ENCODE assay signal across 1 cellular context in genomic region chr6:112036088-112036637, GRCh38.
TF ChIP-seq lines count a peak whose summit lies in the region.

No MANE protein-coding gene starts in this region.

TF ChIP-seq in GM23338, 12 proteins besides CTCF, POLR2A, EP300 and RAD21 (continued from another document):
- TF ChIP-seq ZNF462 (CRISPR knock-in tag; IDR thresholded peaks at IDR 0.05) (no peak), REST (IDR thresholded peaks at IDR 0.05; ENCODE audit: unreplicated experiment) (no peak), ZNF114 (CRISPR knock-in tag; IDR thresholded peaks at IDR 0.05) (no peak), NANOG (IDR thresholded peaks at IDR 0.05; ENCODE audit: borderline replicate concordance) (no peak), CREB1 (CRISPR knock-in tag; IDR thresholded peaks at IDR 0.05; ENCODE audit: low read depth) (no peak), STAT1 (IDR thresholded peaks at IDR 0.05; ENCODE audit: unreplicated experiment) (no peak), JUNB (IDR thresholded peaks at IDR 0.05; ENCODE audit: unreplicated experiment) (no peak), POLR2AphosphoS5 (IDR thresholded peaks at IDR 0.05; ENCODE audit: low read depth) (no peak), ETS1 (IDR thresholded peaks at IDR 0.05) (no peak), EZH2 (IDR thresholded peaks at IDR 0.05; ENCODE audit: low read depth, unreplicated experiment) (no peak), EZH2phosphoT487 (IDR thresholded peaks at IDR 0.05; ENCODE audit: unreplicated experiment) (no peak)
